In genomic region chr20:63706852-63707557, GRCh38 we compare ENCODE assay signal across 8 cellular contexts. TPM values are rescaled to one million over a fixed set of nuclear protein-coding genes. Genes with fewer than 3 reads are reported as not detected.
DNase-seq lines count a peak whose midpoint lies in the region; ATAC-seq, FAIRE-seq and TF ChIP-seq lines count a peak whose summit lies in the region.

No MANE protein-coding gene starts in this region.

- H3K27me3 ChIP-seq in bronchial epithelial cell (ENCODE audit: control insufficient read depth, insufficient read depth, low read length) (no peaks in the 10 kb centered on the region), kidney epithelial cell (ENCODE audit: control insufficient read depth, insufficient read depth, low read length) (no peaks in the 10 kb centered on the region)

- peak overlapping the region; percentile 77 for H3K4me3 ChIP-seq in bronchial epithelial cell (ENCODE audit: low read depth, low read length)
- H3K4me3 ChIP-seq in kidney epithelial cell (ENCODE audit: low read depth, low read length): peak overlapping the region; percentile 67

- ATAC-seq in GM21367 (IDR thresholded peaks at IDR 0.05; ENCODE audit: unreplicated experiment): peak; percentile 14

- DNase-seq in COLO668 (lab: John Stamatoyannopoulos, UW; ENCODE audit: unreplicated experiment): peak; percentile 69
- peak; percentile 84 for DNase-seq in HuH-7 (ENCODE audit: low spot score)
- peak; percentile 39 for DNase-seq in T-helper 22 cell (ENCODE audit: low read depth)
- peak; percentile 55 for DNase-seq in bronchial epithelial cell (ENCODE audit: low read depth)
- no peak for DNase-seq in kidney epithelial cell (ENCODE audit: low read depth)
- peak; percentile 60 to 78 for DNase-seq in stimulated activated CD4-positive, alpha-beta T cell treated with anti-CD3 and anti-CD28 coated beads, Interleukin-4, amount 100 ng/mL, for 4 hours
- DNase-seq in SHP77 treated with DMSO at 0.1 percent for 48 hours (lab: John Stamatoyannopoulos, UW): no peak

- TF ChIP-seq CTCF in bronchial epithelial cell (IDR thresholded peaks at IDR 0.05; ENCODE audit: insufficient read depth, low read length, severe bottlenecking) (peak; percentile 80), kidney epithelial cell (IDR thresholded peaks at IDR 0.05; ENCODE audit: insufficient read depth, low read length, poor library complexity, severe bottlenecking) (peak; percentile 46)

- no peak for FAIRE-seq in bronchial epithelial cell (lab: Jason Lieb, UNC)

- H3K36me3 ChIP-seq in bronchial epithelial cell (ENCODE audit: control insufficient read depth, insufficient read depth, low read length) (peaks cover 29% of the 10 kb centered on the region), kidney epithelial cell (ENCODE audit: control insufficient read depth, insufficient read depth, low read length) (peaks cover 1% of the 10 kb centered on the region)

RNA-seq across cellular contexts. Expression of gene ARFRP1, which starts 0.8 kb away (rescaled TPM):
- total RNA-seq in bronchial epithelial cell (49.2 and 55.5 TPM in 2 replicates), kidney epithelial cell (47.7 and 56.9 TPM in 2 replicates)

RNA-seq across cellular contexts. Expression of gene ZGPAT, which starts 0.8 kb away (rescaled TPM):
- total RNA-seq in bronchial epithelial cell (17.7 and 25.5 TPM in 2 replicates), kidney epithelial cell (39.8 and 42.6 TPM in 2 replicates)

RNA-seq across cellular contexts. Expression of gene TNFRSF6B, which starts 10.6 kb away (rescaled TPM):
- total RNA-seq in bronchial epithelial cell (4.9 and 7.1 TPM in 2 replicates), kidney epithelial cell (97.0 and 119 TPM in 2 replicates)

RNA-seq across cellular contexts. Expression of gene LIME1, which starts 29.5 kb away (rescaled TPM):
- 0.53 and 2.0 TPM in 2 replicates for total RNA-seq in bronchial epithelial cell
- total RNA-seq in kidney epithelial cell: 9.4 and 14.0 TPM in 2 replicates

RNA-seq across cellular contexts. Expression of gene SLC2A4RG, which starts 32.6 kb away (rescaled TPM):
- total RNA-seq in bronchial epithelial cell (14.0 and 21.8 TPM in 2 replicates), kidney epithelial cell (50.2 and 91.1 TPM in 2 replicates)

Comparison
In these comparisons a context has a peak if more than half of its experiments do, and no peak if none do; other contexts are left out.
1. DNase-seq: peak in COLO668 (single experiment), HuH-7 (single experiment), T-helper 22 cell (single experiment), bronchial epithelial cell (single experiment) and stimulated activated CD4-positive, alpha-beta T cell treated with anti-CD3 and anti-CD28 coated beads, Interleukin-4, amount 100 ng/mL, for 4 hours (2 of 2); none in kidney epithelial cell (single experiment) and SHP77 treated with DMSO at 0.1 percent for 48 hours (single experiment).
2. RNA of gene TNFRSF6B, which starts 10.6 kb away (total RNA-seq): 97.0 to 119 TPM in kidney epithelial cell; 4.9 to 7.1 TPM in bronchial epithelial cell; every median in the first group is over 10 times any median in the second.